In genomic region chr9:130715270-130716077, GRCh38 we compare ENCODE assay signal across 1 cellular context.
TF ChIP-seq lines count a peak whose summit lies in the region.

No MANE protein-coding gene starts in this region.

TF ChIP-seq in GM12878, 131 proteins besides CTCF, POLR2A, EP300 and RAD21 (continued from another document):
- TF ChIP-seq, protein P1, sequence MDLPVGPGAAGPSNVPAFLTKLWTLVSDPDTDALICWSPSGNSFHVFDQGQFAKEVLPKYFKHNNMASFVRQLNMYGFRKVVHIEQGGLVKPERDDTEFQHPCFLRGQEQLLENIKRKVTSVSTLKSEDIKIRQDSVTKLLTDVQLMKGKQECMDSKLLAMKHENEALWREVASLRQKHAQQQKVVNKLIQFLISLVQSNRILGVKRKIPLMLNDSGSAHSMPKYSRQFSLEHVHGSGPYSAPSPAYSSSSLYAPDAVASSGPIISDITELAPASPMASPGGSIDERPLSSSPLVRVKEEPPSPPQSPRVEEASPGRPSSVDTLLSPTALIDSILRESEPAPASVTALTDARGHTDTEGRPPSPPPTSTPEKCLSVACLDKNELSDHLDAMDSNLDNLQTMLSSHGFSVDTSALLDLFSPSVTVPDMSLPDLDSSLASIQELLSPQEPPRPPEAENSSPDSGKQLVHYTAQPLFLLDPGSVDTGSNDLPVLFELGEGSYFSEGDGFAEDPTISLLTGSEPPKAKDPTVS (IDR thresholded peaks at IDR 0.05; ENCODE audit: low read depth, low read length): no peak
- TF ChIP-seq GATAD2B (conservative IDR thresholded peaks at IDR 0.05; ENCODE audit: low read depth): no peak
- TF ChIP-seq SUZ12 (IDR thresholded peaks at IDR 0.05; ENCODE audit: unreplicated experiment): no peak
- TF ChIP-seq NRF1 (conservative IDR thresholded peaks at IDR 0.05; ENCODE audit: low read depth, low read length): no peak
- no peak for TF ChIP-seq FOS (IDR thresholded peaks at IDR 0.05; ENCODE audit: borderline replicate concordance, extremely low read depth, insufficient read length)
- no peak for TF ChIP-seq KAT2A (conservative IDR thresholded peaks at IDR 0.05; ENCODE audit: control insufficient read depth, low read depth, low read length)
- no peak for TF ChIP-seq MYB (IDR thresholded peaks at IDR 0.05; ENCODE audit: borderline replicate concordance, low read depth, low read length)
- TF ChIP-seq, protein P2, sequence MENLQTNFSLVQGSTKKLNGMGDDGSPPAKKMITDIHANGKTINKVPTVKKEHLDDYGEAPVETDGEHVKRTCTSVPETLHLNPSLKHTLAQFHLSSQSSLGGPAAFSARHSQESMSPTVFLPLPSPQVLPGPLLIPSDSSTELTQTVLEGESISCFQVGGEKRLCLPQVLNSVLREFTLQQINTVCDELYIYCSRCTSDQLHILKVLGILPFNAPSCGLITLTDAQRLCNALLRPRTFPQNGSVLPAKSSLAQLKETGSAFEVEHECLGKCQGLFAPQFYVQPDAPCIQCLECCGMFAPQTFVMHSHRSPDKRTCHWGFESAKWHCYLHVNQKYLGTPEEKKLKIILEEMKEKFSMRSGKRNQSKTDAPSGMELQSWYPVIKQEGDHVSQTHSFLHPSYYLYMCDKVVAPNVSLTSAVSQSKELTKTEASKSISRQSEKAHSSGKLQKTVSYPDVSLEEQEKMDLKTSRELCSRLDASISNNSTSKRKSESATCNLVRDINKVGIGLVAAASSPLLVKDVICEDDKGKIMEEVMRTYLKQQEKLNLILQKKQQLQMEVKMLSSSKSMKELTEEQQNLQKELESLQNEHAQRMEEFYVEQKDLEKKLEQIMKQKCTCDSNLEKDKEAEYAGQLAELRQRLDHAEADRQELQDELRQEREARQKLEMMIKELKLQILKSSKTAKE (IDR thresholded peaks at IDR 0.05; ENCODE audit: low read depth, poor library complexity, severe bottlenecking): no peak
- TF ChIP-seq CREM (IDR thresholded peaks at IDR 0.05; ENCODE audit: low read depth): no peak
- no peak for TF ChIP-seq POU2F2 (IDR thresholded peaks at IDR 0.05; ENCODE audit: borderline replicate concordance, low read depth, low read length)
- TF ChIP-seq, protein P3, sequence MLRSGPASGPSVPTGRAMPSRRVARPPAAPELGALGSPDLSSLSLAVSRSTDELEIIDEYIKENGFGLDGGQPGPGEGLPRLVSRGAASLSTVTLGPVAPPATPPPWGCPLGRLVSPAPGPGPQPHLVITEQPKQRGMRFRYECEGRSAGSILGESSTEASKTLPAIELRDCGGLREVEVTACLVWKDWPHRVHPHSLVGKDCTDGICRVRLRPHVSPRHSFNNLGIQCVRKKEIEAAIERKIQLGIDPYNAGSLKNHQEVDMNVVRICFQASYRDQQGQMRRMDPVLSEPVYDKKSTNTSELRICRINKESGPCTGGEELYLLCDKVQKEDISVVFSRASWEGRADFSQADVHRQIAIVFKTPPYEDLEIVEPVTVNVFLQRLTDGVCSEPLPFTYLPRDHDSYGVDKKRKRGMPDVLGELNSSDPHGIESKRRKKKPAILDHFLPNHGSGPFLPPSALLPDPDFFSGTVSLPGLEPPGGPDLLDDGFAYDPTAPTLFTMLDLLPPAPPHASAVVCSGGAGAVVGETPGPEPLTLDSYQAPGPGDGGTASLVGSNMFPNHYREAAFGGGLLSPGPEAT (IDR thresholded peaks at IDR 0.05; ENCODE audit: low read depth): no peak
- no peak for TF ChIP-seq KDM1A (IDR thresholded peaks at IDR 0.05; ENCODE audit: borderline replicate concordance)
- no peak for TF ChIP-seq ATF3 (IDR thresholded peaks at IDR 0.05; ENCODE audit: borderline replicate concordance, extremely low read depth, low read depth, low read length)
TF ChIP-seq in GM12878: peak in this region for 0.
